ENCODE assay signal across 15 cellular contexts in genomic region chr7:124072603-124073324, GRCh38. TPM values are rescaled to one million over a fixed set of nuclear protein-coding genes. Genes with fewer than 3 reads are reported as not detected.
A peak's percentile ranks its signal among the peaks of the same experiment; 100 is the strongest.
DNase-seq lines count a peak whose midpoint lies in the region; TF ChIP-seq lines count a peak whose summit lies in the region.
"Had no signal": no experiment of that assay in that cellular context is flagged by ENCODE, and none has a peak within 500 bp of the region (broad histone marks: within the 10 kb centered on the region; RNA-seq: fewer than 3 reads in every experiment).

No MANE protein-coding gene starts in this region.

- no peak overlapping the region for H3K9ac ChIP-seq in Karpas-422 (ENCODE audit: low read length)
- H3K9ac ChIP-seq: BLaER1 had no signal

- CTCF ChIA-PET in AG04449 (lab: Yijun Ruan, JAX) = no interaction called here

- peaks cover 11% of the 10 kb centered on the region for H3K4me1 Mint-ChIP-seq in HFFc6 (ENCODE audit: low read depth)

- no peaks in the 10 kb centered on the region for H4K20me1 ChIP-seq in Karpas-422 (ENCODE audit: insufficient read depth, low read depth, low read length)
- H4K20me1 ChIP-seq: BLaER1 had no signal

- H3K4me3 ChIP-seq in AG04449 (ENCODE audit: low read depth, low read length) = no peak overlapping the region
- no peak overlapping the region for H3K4me3 ChIP-seq in Karpas-422 (ENCODE audit: low read length)
- H3K4me3 ChIP-seq: BLaER1 had no signal

- H3K4me1 ChIP-seq in Karpas-422 (ENCODE audit: low read length) = no peaks in the 10 kb centered on the region
- H3K4me1 ChIP-seq: BLaER1 had no signal

- DNase-seq in AG04449 (ENCODE audit: low read depth, low spot score) = peak; percentile 7
- DNase-seq in HFFc6 = peak; percentile 61
- DNase-seq in SW480 (ENCODE audit: low spot score) = peak; percentile 6
- peak; percentile 67 for DNase-seq in foreskin melanocyte
- no peak for DNase-seq in cerebellar cortex (ENCODE audit: low spot score)
- no peak for DNase-seq in stimulated activated CD8-positive, alpha-beta memory T cell treated with anti-CD3 and anti-CD28 coated beads, Interleukin-4, amount 100 ng/mL, for 48 hours
- no peak for DNase-seq in GDM1 (lab: John Stamatoyannopoulos, UW)
- DNase-seq in Karpas-422 = no peak
- DNase-seq: activated CD4-positive, alpha-beta T cell treated with anti-CD3 and anti-CD28 coated beads, Interleukin-2, amount 50 U/mL, for 4 hours; activated naive CD4-positive, alpha-beta T cell treated with Interleukin-2 at 50 U/mL for 16 hours; effector memory CD4-positive, alpha-beta T cell; NCI-H446 treated with DMSO at 0.1 percent for 48 hours; stimulated activated CD4-positive, alpha-beta T cell treated with anti-CD3 and anti-CD28 coated beads, Interleukin-4, amount 100 ng/mL, for 4 hours had no signal

- POLR2A ChIA-PET in AG04449 (lab: Yijun Ruan, JAX) = no interaction called here

- no peak overlapping the region for H2AFZ ChIP-seq in Karpas-422 (ENCODE audit: low read length)

- H3K9me3 Mint-ChIP-seq in HFFc6 = peaks cover 13% of the 10 kb centered on the region

- no peak overlapping the region for H3K4me2 ChIP-seq in Karpas-422 (ENCODE audit: low read depth, low read length, poor library complexity, severe bottlenecking)
- H3K4me2 ChIP-seq: BLaER1 had no signal

- no peak overlapping the region for H3K27ac Mint-ChIP-seq in HFFc6

- no peaks in the 10 kb centered on the region for H3K27me3 ChIP-seq in Karpas-422 (ENCODE audit: low read length)
- H3K27me3 ChIP-seq: BLaER1, neutrophil had no signal

- H3K9me3 ChIP-seq in Karpas-422 (ENCODE audit: low read length) = no peaks in the 10 kb centered on the region
- H3K9me3 ChIP-seq: BLaER1, neutrophil had no signal

- H3K27ac ChIP-seq in Karpas-422 (ENCODE audit: low read length) = no peak overlapping the region
- H3K27ac ChIP-seq: BLaER1, neutrophil had no signal

- no peaks in the 10 kb centered on the region for H3K27me3 Mint-ChIP-seq in HFFc6 (ENCODE audit: insufficient read depth)

- H3K36me3 Mint-ChIP-seq in HFFc6 (ENCODE audit: low read depth) = no peaks in the 10 kb centered on the region

- H3K79me2 ChIP-seq in Karpas-422 (ENCODE audit: low read length) = no peaks in the 10 kb centered on the region

- no peaks in the 10 kb centered on the region; the same call in 1 of the 2 replicates for H3K9me2 ChIP-seq in Karpas-422 (replicated peaks; ENCODE audit: insufficient read depth, low read length)

- TF ChIP-seq CTCF in AG04449 (IDR thresholded peaks at IDR 0.05; ENCODE audit: insufficient read depth, low read length, missing control alignments) = no peak
- no peak for TF ChIP-seq CTCF in HFFc6 (IDR thresholded peaks at IDR 0.05)

- no peak overlapping the region for H3K4me3 Mint-ChIP-seq in HFFc6

- no peaks in the 10 kb centered on the region for H3K36me3 ChIP-seq in Karpas-422 (ENCODE audit: insufficient read depth, low read length)
- H3K36me3 ChIP-seq: BLaER1, neutrophil had no signal

RNA-seq across cellular contexts. Expression of gene TMEM229A, which starts 39.9 kb away (rescaled TPM):
- not detected for total RNA-seq in HFFc6 (2021; fragmentation: NEBNext Ultra II Directional; extraction: Animal tissue kit (Norgen Biotek cat#: 25700))
- total RNA-seq in Karpas-422 (2014; rRNA removed; shearing (Covaris generic); ENCODE audit: low replicate concordance) = not detected in 2 replicates

Comparison
In these comparisons a context has a peak if more than half of its experiments do, and no peak if none do; other contexts are left out.
1. DNase-seq: peak in AG04449 (single experiment), HFFc6 (single experiment), SW480 (single experiment) and foreskin melanocyte (single experiment); none in cerebellar cortex (single experiment), stimulated activated CD8-positive, alpha-beta memory T cell treated with anti-CD3 and anti-CD28 coated beads, Interleukin-4, amount 100 ng/mL, for 48 hours (single experiment), GDM1 (single experiment) and Karpas-422 (single experiment).